Comparison of ENCODE assay signal across 14 cellular contexts in the genomic region with DNA sequence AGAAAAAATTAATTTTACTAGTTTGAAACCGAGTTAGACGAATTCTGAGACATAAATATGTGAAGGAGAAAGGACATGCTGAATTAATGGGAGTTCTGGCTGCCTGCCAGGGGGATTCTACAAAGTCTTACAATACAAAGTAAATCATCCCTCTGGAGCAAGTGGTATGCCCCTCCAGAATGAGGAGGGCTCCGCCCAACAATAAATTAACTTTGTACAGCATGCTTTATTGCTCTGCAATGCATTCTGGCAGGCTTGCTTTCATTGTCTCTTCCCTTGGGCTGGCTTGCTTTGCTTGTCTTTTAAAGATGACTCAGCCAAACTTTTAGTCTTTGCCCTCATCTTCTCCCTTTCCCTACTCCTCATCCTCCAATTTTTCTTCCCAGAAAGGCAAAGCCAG. TPM values are rescaled to one million over a fixed set of nuclear protein-coding genes. Genes with fewer than 3 reads are reported as not detected.
DNase-seq lines count a peak whose midpoint lies in the region; ATAC-seq, FAIRE-seq and TF ChIP-seq lines count a peak whose summit lies in the region.
"Had no signal": no experiment of that assay in that cellular context is flagged by ENCODE, and none has a peak within 500 bp of the region (broad histone marks: within the 10 kb centered on the region; RNA-seq: fewer than 3 reads in every experiment).

No MANE protein-coding gene starts in this region.

- H3K36me3 ChIP-seq in RWPE2 (ENCODE audit: low read depth) (no peaks in the 10 kb centered on the region), kidney (ENCODE audit: control insufficient read depth in 1 of 2, insufficient read depth in 2 of 2, low read length in 2 of 2) (no peaks in the 10 kb centered on the region), brain microvascular endothelial cell (replicated peaks) (no peaks in the 10 kb centered on the region)

- in situ Hi-C loops in brain microvascular endothelial cell (cut with HindIII; ENCODE audit: low pct_ligation_motif_present, low sequenced_read_pairs) = no loop called here

- H3K27me3 ChIP-seq in RWPE2 (ENCODE audit: insufficient read depth, poor library complexity, severe bottlenecking) (no peaks in the 10 kb centered on the region), brain microvascular endothelial cell (replicated peaks) (no peaks in the 10 kb centered on the region)

- CTCF ChIA-PET in activated naive CD4-positive, alpha-beta T cell treated with anti-CD3 and anti-CD28 coated beads for 36 hours (lab: Charles Lee) = interaction anchor here (1.3 kb wide), 1 partner anchor 28 kb away, joined by 4 read pairs; no protein-coding TSS in a partner anchor

- no peaks in the 10 kb centered on the region for H3K9me3 Mint-ChIP-seq in activated naive CD4-positive, alpha-beta T cell treated with anti-CD3 and anti-CD28 coated beads for 36 hours

- FAIRE-seq in kidney (lab: Jason Lieb, UNC) = no peak

- H3K4me1 ChIP-seq in RWPE2 (ENCODE audit: insufficient read depth, poor library complexity, severe bottlenecking) = peaks cover 9% of the 10 kb centered on the region
- no peaks in the 10 kb centered on the region for H3K4me1 ChIP-seq in kidney (ENCODE audit: control insufficient read depth in 1 of 2, insufficient read depth in 1 of 2, low read depth in 1 of 2, low read length in 2 of 2)

- H3K27ac Mint-ChIP-seq in activated naive CD4-positive, alpha-beta T cell treated with anti-CD3 and anti-CD28 coated beads for 36 hours = no peak overlapping the region
- H3K27ac Mint-ChIP-seq: effector memory CD8-positive, alpha-beta T cell; naive B cell had no signal

- H3K4me3 ChIP-seq in RWPE2 (ENCODE audit: severe bottlenecking) = no peak overlapping the region
- peak overlapping the region; percentile 49 to 72 for H3K4me3 ChIP-seq in kidney (ENCODE audit: low read length in 2 of 2)
- H3K4me3 ChIP-seq in brain microvascular endothelial cell (ENCODE audit: low read depth, low read length) = no peak overlapping the region

- DNase-seq in COR-L47 (lab: John Stamatoyannopoulos, UW) (peak; percentile 67), NCI-H128 (lab: John Stamatoyannopoulos, UW; ENCODE audit: unreplicated experiment) (peak; percentile 67), RWPE2 (ENCODE audit: low spot score) (no peak), kidney (no peak), HuH-7 (ENCODE audit: low spot score) (no peak), brain microvascular endothelial cell (no peak)
- DNase-seq in activated naive CD4-positive, alpha-beta T cell treated with anti-CD3 and anti-CD28 coated beads for 36 hours = no peak
- DNase-seq: activated CD8-positive, alpha-beta memory T cell treated with anti-CD3 and anti-CD28 coated beads for 24 hours; effector memory CD8-positive, alpha-beta T cell; naive B cell; stimulated activated CD4-positive, alpha-beta T cell treated with anti-CD3 and anti-CD28 coated beads, Interleukin-15, amount 100 ng/mL, for 24 hours had no signal

- peak; percentile 17; the same call in 1 of the 3 replicates for ATAC-seq in RWPE2 (ENCODE audit: low read depth)
- ATAC-seq in GM18520 (IDR thresholded peaks at IDR 0.05; ENCODE audit: unreplicated experiment) = no peak
- ATAC-seq: effector memory CD8-positive, alpha-beta T cell had no signal

- H3K27ac ChIP-seq in RWPE2 (ENCODE audit: poor library complexity, severe bottlenecking) (peak overlapping the region; percentile 42), kidney (ENCODE audit: low read depth in 2 of 2, low read length in 2 of 2) (no peak overlapping the region), brain microvascular endothelial cell (no peak overlapping the region)
- H3K27ac ChIP-seq: HL-60 had no signal

- H3K4me1 Mint-ChIP-seq in activated naive CD4-positive, alpha-beta T cell treated with anti-CD3 and anti-CD28 coated beads for 36 hours (ENCODE audit: low read depth) = no peaks in the 10 kb centered on the region
- H3K4me1 Mint-ChIP-seq: naive B cell had no signal

- no peak overlapping the region for H3K4me3 Mint-ChIP-seq in activated naive CD4-positive, alpha-beta T cell treated with anti-CD3 and anti-CD28 coated beads for 36 hours
- H3K4me3 Mint-ChIP-seq: effector memory CD8-positive, alpha-beta T cell; naive B cell had no signal

- H3K36me3 Mint-ChIP-seq in activated naive CD4-positive, alpha-beta T cell treated with anti-CD3 and anti-CD28 coated beads for 36 hours (ENCODE audit: low read depth) = no peaks in the 10 kb centered on the region
- H3K36me3 Mint-ChIP-seq: naive B cell had no signal

- H3K27me3 Mint-ChIP-seq in activated naive CD4-positive, alpha-beta T cell treated with anti-CD3 and anti-CD28 coated beads for 36 hours (ENCODE audit: low read depth) = peaks cover 12% of the 10 kb centered on the region

- TF ChIP-seq CTCF in RWPE2 (IDR thresholded peaks at IDR 0.05; ENCODE audit: poor library complexity, severe bottlenecking) = no peak
- no peak for TF ChIP-seq CTCF in kidney (IDR thresholded peaks at IDR 0.05; ENCODE audit: borderline replicate concordance, extremely low read depth, insufficient read depth)
- TF ChIP-seq CTCF in brain microvascular endothelial cell (IDR thresholded peaks at IDR 0.05; ENCODE audit: low read depth, low read length, missing control alignments) = no peak

- H3K9me3 ChIP-seq in RWPE2 (ENCODE audit: severe bottlenecking) = no peaks in the 10 kb centered on the region
- H3K9me3 ChIP-seq in kidney (ENCODE audit: control insufficient read depth in 1 of 2, low read length in 2 of 2) = no peaks in the 10 kb centered on the region

- intact Hi-C loops in kidney (cut with DNase I) = no loop called here
- intact Hi-C loops in activated naive CD4-positive, alpha-beta T cell treated with anti-CD3 and anti-CD28 coated beads for 36 hours (cut with micrococcal nuclease) = no loop called here

- H3K9ac ChIP-seq in kidney (ENCODE audit: low read length in 2 of 2) = no peak overlapping the region

RNA-seq across cellular contexts. Expression of gene PCDHB1, which starts 11.7 kb away (rescaled TPM):
- total RNA-seq in kidney = 0.50 TPM
- polyA plus RNA-seq in kidney (ENCODE audit: insufficient read depth, low read depth, low replicate concordance) = 0.09 TPM
- not detected for total RNA-seq in activated naive CD4-positive, alpha-beta T cell treated with anti-CD3 and anti-CD28 coated beads for 36 hours
- total RNA-seq: T-helper 1 cell treated with Interleukin-12 subunit alpha and Interleukin-12 subunit beta and Interleukin-4 antibody, amounts not matched to agents 30 ng/mL and 1 ng/mL, for 36 hours had no signal

RNA-seq across cellular contexts. Expression of gene PCDHB2, which starts 54.9 kb away (rescaled TPM):
- 2.9 TPM for total RNA-seq in kidney
- polyA plus RNA-seq in kidney (ENCODE audit: insufficient read depth, low read depth, low replicate concordance) = 2.2 TPM
- not detected for total RNA-seq in activated naive CD4-positive, alpha-beta T cell treated with anti-CD3 and anti-CD28 coated beads for 36 hours
- total RNA-seq: T-helper 1 cell treated with Interleukin-12 subunit alpha and Interleukin-12 subunit beta and Interleukin-4 antibody, amounts not matched to agents 30 ng/mL and 1 ng/mL, for 36 hours had no signal

Comparison
In these comparisons a context has a peak if more than half of its experiments do, and no peak if none do; other contexts are left out.
1. DNase-seq: peak in COR-L47 (single experiment) and NCI-H128 (single experiment); none in RWPE2 (single experiment), kidney (single experiment), HuH-7 (single experiment), activated naive CD4-positive, alpha-beta T cell treated with anti-CD3 and anti-CD28 coated beads for 36 hours (single experiment) and brain microvascular endothelial cell (single experiment).
2. H3K4me3 ChIP-seq: peak in kidney (2 of 2); none in RWPE2 (single experiment) and brain microvascular endothelial cell (single experiment).